In the genomic region with DNA sequence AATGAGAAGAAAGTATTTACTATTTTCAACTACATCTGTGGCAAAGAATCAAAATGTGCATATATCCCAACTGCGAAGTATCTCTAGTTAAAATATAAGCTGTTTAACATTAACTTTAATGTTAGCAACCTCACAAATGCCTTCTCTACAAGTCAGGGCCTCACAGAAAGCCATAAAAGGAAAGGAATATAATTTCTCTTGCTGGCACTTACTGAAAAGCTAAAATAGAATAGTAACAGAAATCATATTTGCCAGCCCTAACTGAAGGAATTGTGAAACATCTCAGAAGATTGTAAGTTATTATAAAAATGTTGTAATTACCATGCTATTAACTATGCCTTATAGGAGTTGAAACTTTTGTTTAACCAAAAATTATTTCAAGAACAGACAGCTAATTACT, we compare ENCODE assay signal across 8 cellular contexts.
DNase-seq lines count a peak whose midpoint lies in the region; ATAC-seq and TF ChIP-seq lines count a peak whose summit lies in the region.

No MANE protein-coding gene starts in this region.

- 1 to 3% methylated on average over 1 of the region's 1 CpG for WGBS in aorta, 2 donors

- H3K4me3 ChIP-seq in right atrium auricular region (peak overlapping the region in 1 of 2 donors; percentile 14), adipocyte (ENCODE audit: low read length) (peak overlapping the region; percentile 62), mucosa of descending colon (no peak overlapping the region), aorta (ENCODE audit: low read length in 2 of 2) (peak overlapping the region in 1 of 2 donors; percentile 18)

- intact Hi-C loops in Right ventricle myocardium superior (cut with DNase I) = no loop called here
- intact Hi-C loops in mucosa of descending colon (cut with DNase I, micrococcal nuclease) = loop anchor here in 1 of 2 donors (5.0 kb wide), 1 partner anchor 64 kb away; the partner anchor contains the start of gene MBNL1
- intact Hi-C loops in aorta (cut with DNase I) = loop anchor here (2.0 to 10.0 kb wide), 4 partner anchors 46 to 129 kb away; partner anchors contain the start of gene MBNL1 (in 1 of the 2)

- H3K27ac ChIP-seq in right atrium auricular region (peak overlapping the region; percentile 57 to 60), aorta (ENCODE audit: low read depth in 1 of 2, low read length in 2 of 2) (peak overlapping the region in 1 of 2 donors; percentile 96)

- H3K4me1 ChIP-seq in right atrium auricular region (peaks cover 0 to 33% of the 10 kb centered on the region in 2 donors), adipocyte (ENCODE audit: control insufficient read depth, insufficient read depth, low read length) (peaks cover 33% of the 10 kb centered on the region), mucosa of descending colon (ENCODE audit: low read depth) (peaks cover 2% of the 10 kb centered on the region), aorta (ENCODE audit: control insufficient read depth in 1 of 2, insufficient read depth in 2 of 2, low read length in 2 of 2) (peaks cover 2 to 4% of the 10 kb centered on the region in 2 donors)

- no peak for TF ChIP-seq CTCF in right atrium auricular region (IDR thresholded peaks at IDR 0.05)
- TF ChIP-seq CTCF in mucosa of descending colon (IDR thresholded peaks at IDR 0.05) = no peak

- H3K36me3 ChIP-seq in right atrium auricular region (no peaks in the 10 kb centered on the region), adipocyte (ENCODE audit: control insufficient read depth, insufficient read depth, low read length, severe bottlenecking) (no peaks in the 10 kb centered on the region), mucosa of descending colon (ENCODE audit: low read depth) (no peaks in the 10 kb centered on the region), aorta (ENCODE audit: control insufficient read depth in 1 of 2, insufficient read depth in 2 of 2, low read length in 1 of 2) (no peaks in the 10 kb centered on the region)

- DNase-seq in right atrium auricular region (ENCODE audit: low spot score) (no peak), Right ventricle myocardium superior (no peak), adipocyte (ENCODE audit: low read depth) (peak; percentile 66), mucosa of descending colon (no peak), aorta (no peak), NCI-H510A treated with DMSO at 0.1 percent for 48 hours (lab: John Stamatoyannopoulos, UW) (no peak)

- H3K9me3 ChIP-seq in right atrium auricular region = no peaks in the 10 kb centered on the region
- H3K9me3 ChIP-seq in adipocyte (ENCODE audit: control insufficient read depth, low read length) = no peaks in the 10 kb centered on the region
- H3K9me3 ChIP-seq in mucosa of descending colon = no peaks in the 10 kb centered on the region
- H3K9me3 ChIP-seq in aorta (ENCODE audit: control insufficient read depth, low read length) = no peaks in the 10 kb centered on the region

- H3K9ac ChIP-seq in adipocyte (ENCODE audit: low read length) = peak overlapping the region; percentile 82

- ATAC-seq in Right ventricle myocardium superior (ENCODE audit: poor library complexity) (no peak), mucosa of descending colon (peak; percentile 39), aorta (ENCODE audit: low FRiP score) (peak; percentile 51), HG02642 (IDR thresholded peaks at IDR 0.05; ENCODE audit: poor library complexity, unreplicated experiment) (no peak), GM21717 (IDR thresholded peaks at IDR 0.05; ENCODE audit: unreplicated experiment) (no peak)

- no peaks in the 10 kb centered on the region for H3K27me3 ChIP-seq in right atrium auricular region
- H3K27me3 ChIP-seq in adipocyte (replicated peaks; ENCODE audit: control insufficient read depth, insufficient read depth, low read length) = no peaks in the 10 kb centered on the region
- H3K27me3 ChIP-seq in aorta (ENCODE audit: control insufficient read depth in 1 of 2, insufficient read depth in 2 of 2, low read length in 1 of 2) = no peaks in the 10 kb centered on the region

Comparison
In these comparisons a context has a peak if more than half of its experiments do, and no peak if none do; other contexts are left out.
1. ATAC-seq: peak in mucosa of descending colon (single experiment) and aorta (single experiment); none in Right ventricle myocardium superior (single experiment), HG02642 (single experiment) and GM21717 (single experiment).